ENCODE assay signal across 27 cellular contexts in genomic region chr5:154729613-154730012, GRCh38. TPM values are rescaled to one million over a fixed set of nuclear protein-coding genes. Genes with fewer than 3 reads are reported as not detected.
DNase-seq lines count a peak whose midpoint lies in the region; ATAC-seq and TF ChIP-seq lines count a peak whose summit lies in the region.
"Had no signal": no experiment of that assay in that cellular context is flagged by ENCODE, and none has a peak within 500 bp of the region (broad histone marks: within the 10 kb centered on the region; RNA-seq: fewer than 3 reads in every experiment).

No MANE protein-coding gene starts in this region.

- DNase-seq in NCI-H1105 treated with DMSO at 0.1 percent for 48 hours (lab: John Stamatoyannopoulos, UW) = peak; percentile 20
- no peak for DNase-seq in NCI-H1105 (lab: John Stamatoyannopoulos, UW)
- peak; percentile 63 to 76 for DNase-seq in HAP-1 (ENCODE audit: low spot score in 2 of 2)
- DNase-seq in RPMI8226 = peak; percentile 15
- DNase-seq in mucosa of descending colon = peak in 1 of 3 donors; percentile 43
- DNase-seq in NCI-H1694 treated with DMSO at 0.1 percent for 48 hours (lab: John Stamatoyannopoulos, UW) = no peak
- DNase-seq: 8988T; activated CD4-positive, alpha-beta T cell treated with anti-CD3 and anti-CD28 coated beads for 36 hours; activated CD8-positive, alpha-beta T cell treated with anti-CD3 and anti-CD28 coated beads, Interleukin-2, amount 10 ng/mL, durations not matched to agents 7 days and 5 days; AML-193; CD4-positive, alpha-beta T cell; effector memory CD8-positive, alpha-beta T cell; erythroblast; H7; Karpas-422; mesenchymal stem cell; MV-4-11; NCI-H187; SHP77; sigmoid colon; stimulated activated CD4-positive, alpha-beta T cell treated with anti-CD3 and anti-CD28 coated beads, Interleukin-4, amount 100 ng/mL, for 24 hours had no signal

- in situ Hi-C loops in HAP-1 (cut with MboI; ENCODE audit: low sequenced_read_pairs) = no loop called here

- no peaks in the 10 kb centered on the region for H3K36me3 ChIP-seq in HAP-1 (replicated peaks)
- no peaks in the 10 kb centered on the region for H3K36me3 ChIP-seq in mucosa of descending colon (ENCODE audit: low read depth)
- H3K36me3 ChIP-seq: sigmoid colon had no signal

- intact Hi-C loops in mucosa of descending colon (cut with DNase I, micrococcal nuclease) = no loop called here

- H3K27me3 ChIP-seq in HAP-1 (ENCODE audit: low read depth) = no peaks in the 10 kb centered on the region
- H3K27me3 ChIP-seq: sigmoid colon had no signal

- H3K9me3 ChIP-seq in HAP-1 (peaks cover 3% of the 10 kb centered on the region; the same call in 1 of the 2 replicates), mucosa of descending colon (no peaks in the 10 kb centered on the region)
- H3K9me3 ChIP-seq: sigmoid colon had no signal

- H3K4me3 ChIP-seq in HAP-1 = no peak overlapping the region
- no peak overlapping the region for H3K4me3 ChIP-seq in mucosa of descending colon
- H3K4me3 ChIP-seq: sigmoid colon had no signal

- no peaks in the 10 kb centered on the region for H3K4me1 ChIP-seq in HAP-1
- H3K4me1 ChIP-seq in mucosa of descending colon (ENCODE audit: low read depth) = peaks cover 5% of the 10 kb centered on the region

- no peak for TF ChIP-seq CTCF in mucosa of descending colon (IDR thresholded peaks at IDR 0.05)

- H3K27me3 Mint-ChIP-seq in stimulated activated memory B cell treated with anti-CD40 and anti-IgM and Interleukin-4, amounts not matched to agents 10 μg/mL and 1 μg/mL and 100 μg/mL, for 72 hours = no peaks in the 10 kb centered on the region
- H3K27me3 Mint-ChIP-seq: activated CD4-positive, alpha-beta T cell treated with anti-CD3 and anti-CD28 coated beads for 36 hours; activated naive CD4-positive, alpha-beta T cell treated with anti-CD3 and anti-CD28 coated beads, Interleukin-2, amount 50 U/mL, for 24 hours; CD4-positive, alpha-beta T cell had no signal

- H3K4me3 Mint-ChIP-seq in stimulated activated memory B cell treated with anti-CD40 and anti-IgM and Interleukin-4, amounts not matched to agents 10 μg/mL and 1 μg/mL and 100 μg/mL, for 72 hours = no peak overlapping the region
- H3K4me3 Mint-ChIP-seq: activated CD4-positive, alpha-beta T cell treated with anti-CD3 and anti-CD28 coated beads for 36 hours; activated CD8-positive, alpha-beta T cell treated with anti-CD3 and anti-CD28 coated beads, Interleukin-2, amount 10 ng/mL, durations not matched to agents 7 days and 5 days; activated naive CD4-positive, alpha-beta T cell treated with anti-CD3 and anti-CD28 coated beads, Interleukin-2, amount 50 U/mL, for 24 hours; CD4-positive, alpha-beta T cell; effector memory CD8-positive, alpha-beta T cell; stimulated activated effector memory CD8-positive, alpha-beta T cell treated with anti-CD3 and anti-CD28 coated beads, Interleukin-12 subunit alpha, Interleukin-12 subunit beta, amount 100 ng/mL, for 72 hours; T-helper 2 cell treated with Interferon-gamma antibody and Interleukin-4, amounts not matched to agents 5 μg/mL and 100 μg/mL, for 36 hours had no signal

- H3K4me1 Mint-ChIP-seq in stimulated activated memory B cell treated with anti-CD40 and anti-IgM and Interleukin-4, amounts not matched to agents 10 μg/mL and 1 μg/mL and 100 μg/mL, for 72 hours = peaks cover 2% of the 10 kb centered on the region
- H3K4me1 Mint-ChIP-seq: activated CD4-positive, alpha-beta T cell treated with anti-CD3 and anti-CD28 coated beads for 36 hours; activated naive CD4-positive, alpha-beta T cell treated with anti-CD3 and anti-CD28 coated beads, Interleukin-2, amount 50 U/mL, for 24 hours; stimulated activated effector memory CD8-positive, alpha-beta T cell treated with anti-CD3 and anti-CD28 coated beads, Interleukin-12 subunit alpha, Interleukin-12 subunit beta, amount 100 ng/mL, for 72 hours had no signal

- H3K36me3 Mint-ChIP-seq in stimulated activated memory B cell treated with anti-CD40 and anti-IgM and Interleukin-4, amounts not matched to agents 10 μg/mL and 1 μg/mL and 100 μg/mL, for 72 hours = no peaks in the 10 kb centered on the region
- H3K36me3 Mint-ChIP-seq: stimulated activated effector memory CD8-positive, alpha-beta T cell treated with anti-CD3 and anti-CD28 coated beads, Interleukin-12 subunit alpha, Interleukin-12 subunit beta, amount 100 ng/mL, for 72 hours had no signal

- ATAC-seq in mucosa of descending colon (peak; percentile 83), GM21360 (IDR thresholded peaks at IDR 0.05; ENCODE audit: unreplicated experiment) (no peak)
- ATAC-seq in stimulated activated memory B cell treated with anti-CD40 and anti-IgM and Interleukin-4, amounts not matched to agents 10 μg/mL and 1 μg/mL and 100 μg/mL, for 72 hours = no peak
- ATAC-seq: activated CD4-positive, alpha-beta T cell treated with anti-CD3 and anti-CD28 coated beads for 36 hours; activated CD8-positive, alpha-beta T cell treated with anti-CD3 and anti-CD28 coated beads, Interleukin-2, amount 10 ng/mL, durations not matched to agents 7 days and 5 days; effector memory CD8-positive, alpha-beta T cell; stimulated activated effector memory CD8-positive, alpha-beta T cell treated with anti-CD3 and anti-CD28 coated beads, Interleukin-12 subunit alpha, Interleukin-12 subunit beta, amount 100 ng/mL, for 72 hours had no signal

- H3K9me3 Mint-ChIP-seq in stimulated activated memory B cell treated with anti-CD40 and anti-IgM and Interleukin-4, amounts not matched to agents 10 μg/mL and 1 μg/mL and 100 μg/mL, for 72 hours = no peaks in the 10 kb centered on the region
- H3K9me3 Mint-ChIP-seq: activated naive CD4-positive, alpha-beta T cell treated with anti-CD3 and anti-CD28 coated beads, Interleukin-2, amount 50 U/mL, for 24 hours; activated T-helper 2 cell treated with anti-CD3 and anti-CD28 coated beads, Interferon-gamma antibody, Interleukin-2, Interleukin-4, amounts not matched to agents 10 μg/mL and 5 μg/mL and 100 μg/mL, durations not matched to agents 14 hours and 24 hours and 36 hours; CD4-positive, alpha-beta T cell; effector memory CD8-positive, alpha-beta T cell; stimulated activated effector memory CD8-positive, alpha-beta T cell treated with anti-CD3 and anti-CD28 coated beads, Interleukin-12 subunit alpha, Interleukin-12 subunit beta, amount 100 ng/mL, for 72 hours; T-helper 2 cell treated with Interferon-gamma antibody and Interleukin-4, amounts not matched to agents 5 μg/mL and 100 μg/mL, for 36 hours had no signal

- no peak overlapping the region for H3K27ac Mint-ChIP-seq in stimulated activated memory B cell treated with anti-CD40 and anti-IgM and Interleukin-4, amounts not matched to agents 10 μg/mL and 1 μg/mL and 100 μg/mL, for 72 hours
- H3K27ac Mint-ChIP-seq: activated CD4-positive, alpha-beta T cell treated with anti-CD3 and anti-CD28 coated beads for 36 hours; activated CD8-positive, alpha-beta T cell treated with anti-CD3 and anti-CD28 coated beads, Interleukin-2, amount 10 ng/mL, durations not matched to agents 7 days and 5 days; activated naive CD4-positive, alpha-beta T cell treated with anti-CD3 and anti-CD28 coated beads, Interleukin-2, amount 50 U/mL, for 24 hours; activated T-helper 2 cell treated with anti-CD3 and anti-CD28 coated beads, Interferon-gamma antibody, Interleukin-2, Interleukin-4, amounts not matched to agents 10 μg/mL and 5 μg/mL and 100 μg/mL, durations not matched to agents 14 hours and 24 hours and 36 hours; CD4-positive, alpha-beta T cell; effector memory CD8-positive, alpha-beta T cell; stimulated activated effector memory CD8-positive, alpha-beta T cell treated with anti-CD3 and anti-CD28 coated beads, Interleukin-12 subunit alpha, Interleukin-12 subunit beta, amount 100 ng/mL, for 72 hours; T-helper 2 cell treated with Interferon-gamma antibody and Interleukin-4, amounts not matched to agents 5 μg/mL and 100 μg/mL, for 36 hours had no signal

RNA-seq across cellular contexts. Expression of gene LARP1, which starts 25.6 kb away (rescaled TPM):
- total RNA-seq in mucosa of descending colon = 100 to 1,000 TPM; 127 to 157 (median 140) TPM

Comparison
In these comparisons a context has a peak if more than half of its experiments do, and no peak if none do; other contexts are left out.
1. DNase-seq: peak in NCI-H1105 treated with DMSO at 0.1 percent for 48 hours (single experiment), HAP-1 (2 of 2) and RPMI8226 (single experiment); none in NCI-H1105 (single experiment) and NCI-H1694 treated with DMSO at 0.1 percent for 48 hours (single experiment).